Comparison of ENCODE assay signal across 20 cellular contexts in genomic region chr22:46356496-46357185, GRCh38.
"Had no signal": no experiment of that assay in that cellular context is flagged by ENCODE, and none has a peak within 500 bp of the region (broad histone marks: within the 10 kb centered on the region; RNA-seq: fewer than 3 reads in every experiment).

No MANE protein-coding gene starts in this region.

- H3K36me3 ChIP-seq: colonic mucosa had no signal

- ATAC-seq: gastroesophageal sphincter; psoas muscle; stimulated activated naive B cell treated with anti-CD40 and anti-IgM and Interleukin-4, amounts not matched to agents 10 μg/mL and 1 μg/mL and 100 μg/mL, for 72 hours had no signal

- H3K9ac ChIP-seq: parathyroid adenoma had no signal

- H3K4me1 ChIP-seq: colonic mucosa, parathyroid adenoma, testis, tibial nerve had no signal

- H3K27ac ChIP-seq: colonic mucosa, gastroesophageal sphincter, parathyroid adenoma, psoas muscle, testis, tibial nerve had no signal

- DNase-seq: colonic mucosa; dermis blood vessel endothelial cell; esophagus squamous epithelium; foreskin fibroblast; hippocampal formation; mesenchymal stem cell; midbrain; retina; spleen; stimulated activated CD4-positive, alpha-beta T cell treated with anti-CD3 and anti-CD28 coated beads, Interleukin-15, amount 100 ng/mL, for 24 hours; stimulated activated CD4-positive, alpha-beta T cell treated with anti-CD3 and anti-CD28 coated beads, Interleukin-1b, Interleukin-23, amount 100 ng/mL, for 48 hours; stimulated activated CD4-positive, alpha-beta T cell treated with anti-CD3 and anti-CD28 coated beads, Interleukin-4, amount 100 ng/mL, for 4 hours; stimulated activated naive B cell treated with anti-CD40 and anti-IgM and Interleukin-4, amounts not matched to agents 10 μg/mL and 1 μg/mL and 100 μg/mL, for 72 hours; stimulated activated naive CD8-positive, alpha-beta T cell treated with anti-CD3 and anti-CD28 coated beads, Interleukin-15, amount 100 ng/mL, for 72 hours; testis had no signal

- H3K9me3 ChIP-seq: colonic mucosa, esophagus squamous epithelium, gastroesophageal sphincter, psoas muscle, spleen, testis had no signal

- H2AFZ ChIP-seq: parathyroid adenoma had no signal

- H3K27me3 ChIP-seq: colonic mucosa, esophagus squamous epithelium, gastroesophageal sphincter, spleen, testis, tibial nerve had no signal

- H3K4me3 ChIP-seq: colonic mucosa, esophagus squamous epithelium, gastroesophageal sphincter, lung, psoas muscle, spleen, testis, tibial nerve had no signal

- H3K79me2 ChIP-seq: parathyroid adenoma had no signal
